18 cellular contexts compared by ENCODE assay signal in the genomic region with DNA sequence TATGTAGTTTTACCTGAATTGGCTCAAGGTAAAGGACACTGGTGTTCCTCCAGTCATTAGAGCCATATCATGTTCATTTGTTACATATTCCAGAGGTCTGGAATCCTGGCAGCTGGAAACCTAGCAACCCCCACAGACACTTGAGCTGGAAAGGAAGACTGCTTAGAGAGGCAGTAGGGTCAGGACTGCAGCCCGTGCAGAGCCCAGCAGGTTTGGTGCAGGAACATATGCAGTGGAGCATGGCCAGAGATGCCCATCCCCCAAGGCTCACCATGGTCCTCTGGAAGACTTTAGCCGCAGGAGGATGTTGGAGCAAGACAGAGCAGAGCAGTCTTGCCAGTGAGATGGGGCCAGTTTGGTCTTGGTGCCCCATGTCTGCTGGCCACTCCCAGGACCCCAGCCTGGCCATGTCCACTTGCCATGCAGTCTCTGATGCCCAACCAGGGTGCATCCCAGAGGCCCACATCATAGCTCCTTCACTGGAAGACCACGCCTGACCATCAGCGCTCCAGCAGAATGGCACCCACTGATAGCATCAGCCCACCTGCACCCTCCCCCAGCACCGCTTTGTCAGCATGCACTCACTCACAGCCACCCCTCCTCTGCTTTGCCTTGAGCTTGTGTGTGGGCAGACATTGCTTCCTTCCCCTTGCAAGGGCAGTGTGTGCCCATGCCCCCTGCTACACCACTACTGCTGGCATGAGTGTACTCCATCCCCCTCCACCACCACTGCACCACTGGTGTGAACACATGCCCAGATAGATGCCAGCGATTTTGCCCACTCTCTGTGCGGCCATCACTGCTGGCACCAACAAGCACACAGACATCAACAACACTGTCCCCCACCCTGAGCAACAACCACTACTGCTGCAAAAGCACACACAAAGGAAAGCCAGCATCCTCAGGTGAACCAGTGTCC.
A peak's percentile ranks its signal among the peaks of the same experiment; 100 is the strongest.
DNase-seq lines count a peak whose midpoint lies in the region; ATAC-seq, FAIRE-seq and TF ChIP-seq lines count a peak whose summit lies in the region.
"Had no signal": no experiment of that assay in that cellular context is flagged by ENCODE, and none has a peak within 500 bp of the region (broad histone marks: within the 10 kb centered on the region; RNA-seq: fewer than 3 reads in every experiment).

No MANE protein-coding gene starts in this region.

- DNase-seq in AG20443 (ENCODE audit: low spot score) (peak; percentile 4), HTR-8/SVneo (ENCODE audit: insufficient read length, low spot score) (no peak), kidney (peak; percentile 47), sciatic nerve (ENCODE audit: low spot score) (no peak), mucosa of descending colon (no peak)
- DNase-seq in stimulated activated CD4-positive, alpha-beta T cell treated with anti-CD3 and anti-CD28 coated beads, Interleukin-4, amount 100 ng/mL, for 1 hour, result no peak
- no peak for DNase-seq in stimulated activated naive B cell treated with anti-CD40 and anti-IgM and Interleukin-4, amounts not matched to agents 10 μg/mL and 1 μg/mL and 100 μg/mL, for 72 hours
- DNase-seq: CD4-positive, CD25-positive, alpha-beta regulatory T cell; EL; KG1; NCI-H1092 treated with DMSO at 0.1 percent for 48 hours; NCI-H1436 treated with DMSO at 0.1 percent for 48 hours; NCI-H1930; NCI-H2171 treated with DMSO at 0.1 percent for 48 hours; NCI-H526; OCI-M1 had no signal

- no peak for TF ChIP-seq CTCF in kidney (IDR thresholded peaks at IDR 0.05; ENCODE audit: borderline replicate concordance, extremely low read depth, insufficient read depth)
- TF ChIP-seq CTCF in mucosa of descending colon (IDR thresholded peaks at IDR 0.05), result no peak

- no peak overlapping the region for H3K9ac ChIP-seq in kidney (ENCODE audit: low read length in 2 of 2)

- H3K27ac ChIP-seq in kidney (ENCODE audit: low read depth in 2 of 2, low read length in 2 of 2), result no peak overlapping the region

- no peaks in the 10 kb centered on the region for H3K4me1 ChIP-seq in kidney (ENCODE audit: control insufficient read depth in 1 of 2, insufficient read depth in 1 of 2, low read depth in 1 of 2, low read length in 2 of 2)
- H3K4me1 ChIP-seq in mucosa of descending colon (ENCODE audit: low read depth), result no peaks in the 10 kb centered on the region
- H3K4me1 ChIP-seq: HAP-1 had no signal

- H3K9me3 ChIP-seq in kidney (ENCODE audit: control insufficient read depth in 1 of 2, low read length in 2 of 2) (no peaks in the 10 kb centered on the region), mucosa of descending colon (no peaks in the 10 kb centered on the region)
- H3K9me3 ChIP-seq: HAP-1 had no signal

- intact Hi-C loops in kidney (cut with DNase I) (no loop called here), sciatic nerve (cut with DNase I) (no loop called here), mucosa of descending colon (cut with DNase I, micrococcal nuclease) (no loop called here)

- peaks cover 5 to 9% of the 10 kb centered on the region in 2 donors for H3K9me3 Mint-ChIP-seq in stimulated activated naive B cell treated with anti-CD40 and anti-IgM and Interleukin-4, amounts not matched to agents 10 μg/mL and 1 μg/mL and 100 μg/mL, for 72 hours

- peak; percentile 13 for ATAC-seq in sciatic nerve
- ATAC-seq in mucosa of descending colon, result no peak
- ATAC-seq in stimulated activated naive B cell treated with anti-CD40 and anti-IgM and Interleukin-4, amounts not matched to agents 10 μg/mL and 1 μg/mL and 100 μg/mL, for 72 hours (replicated peaks), result no peak

- no peaks in the 10 kb centered on the region for H3K4me1 Mint-ChIP-seq in stimulated activated naive B cell treated with anti-CD40 and anti-IgM and Interleukin-4, amounts not matched to agents 10 μg/mL and 1 μg/mL and 100 μg/mL, for 72 hours
- H3K4me1 Mint-ChIP-seq: CD4-positive, CD25-positive, alpha-beta regulatory T cell had no signal

- no peak overlapping the region for H3K4me3 ChIP-seq in kidney (ENCODE audit: low read length in 2 of 2)
- no peak overlapping the region for H3K4me3 ChIP-seq in mucosa of descending colon
- H3K4me3 ChIP-seq: HAP-1 had no signal

- H3K36me3 Mint-ChIP-seq in stimulated activated naive B cell treated with anti-CD40 and anti-IgM and Interleukin-4, amounts not matched to agents 10 μg/mL and 1 μg/mL and 100 μg/mL, for 72 hours, result no peaks in the 10 kb centered on the region
- H3K36me3 Mint-ChIP-seq: CD4-positive, CD25-positive, alpha-beta regulatory T cell had no signal

- H3K27me3 Mint-ChIP-seq in stimulated activated naive B cell treated with anti-CD40 and anti-IgM and Interleukin-4, amounts not matched to agents 10 μg/mL and 1 μg/mL and 100 μg/mL, for 72 hours, result no peaks in the 10 kb centered on the region
- H3K27me3 Mint-ChIP-seq: CD4-positive, CD25-positive, alpha-beta regulatory T cell had no signal

- peak; percentile 58 for FAIRE-seq in HTR-8/SVneo (lab: Jason Lieb, UNC)
- no peak for FAIRE-seq in kidney (lab: Jason Lieb, UNC)
- FAIRE-seq: RCC 7860 had no signal

- no peak overlapping the region for H3K27ac Mint-ChIP-seq in stimulated activated naive B cell treated with anti-CD40 and anti-IgM and Interleukin-4, amounts not matched to agents 10 μg/mL and 1 μg/mL and 100 μg/mL, for 72 hours

- H3K36me3 ChIP-seq in kidney (ENCODE audit: control insufficient read depth in 1 of 2, insufficient read depth in 2 of 2, low read length in 2 of 2) (no peaks in the 10 kb centered on the region), mucosa of descending colon (ENCODE audit: low read depth) (no peaks in the 10 kb centered on the region)
- H3K36me3 ChIP-seq: HAP-1 had no signal

- no peak overlapping the region for H3K4me3 Mint-ChIP-seq in stimulated activated naive B cell treated with anti-CD40 and anti-IgM and Interleukin-4, amounts not matched to agents 10 μg/mL and 1 μg/mL and 100 μg/mL, for 72 hours
- H3K4me3 Mint-ChIP-seq: CD4-positive, CD25-positive, alpha-beta regulatory T cell had no signal

Comparison
In these comparisons a context has a peak if more than half of its experiments do, and no peak if none do; other contexts are left out.
1. DNase-seq: peak in AG20443 (single experiment) and kidney (single experiment); none in HTR-8/SVneo (single experiment), sciatic nerve (single experiment), stimulated activated CD4-positive, alpha-beta T cell treated with anti-CD3 and anti-CD28 coated beads, Interleukin-4, amount 100 ng/mL, for 1 hour (single experiment), mucosa of descending colon (0 of 3) and stimulated activated naive B cell treated with anti-CD40 and anti-IgM and Interleukin-4, amounts not matched to agents 10 μg/mL and 1 μg/mL and 100 μg/mL, for 72 hours (single experiment).